Comparison of ENCODE assay signal across 12 cellular contexts in the genomic region with DNA sequence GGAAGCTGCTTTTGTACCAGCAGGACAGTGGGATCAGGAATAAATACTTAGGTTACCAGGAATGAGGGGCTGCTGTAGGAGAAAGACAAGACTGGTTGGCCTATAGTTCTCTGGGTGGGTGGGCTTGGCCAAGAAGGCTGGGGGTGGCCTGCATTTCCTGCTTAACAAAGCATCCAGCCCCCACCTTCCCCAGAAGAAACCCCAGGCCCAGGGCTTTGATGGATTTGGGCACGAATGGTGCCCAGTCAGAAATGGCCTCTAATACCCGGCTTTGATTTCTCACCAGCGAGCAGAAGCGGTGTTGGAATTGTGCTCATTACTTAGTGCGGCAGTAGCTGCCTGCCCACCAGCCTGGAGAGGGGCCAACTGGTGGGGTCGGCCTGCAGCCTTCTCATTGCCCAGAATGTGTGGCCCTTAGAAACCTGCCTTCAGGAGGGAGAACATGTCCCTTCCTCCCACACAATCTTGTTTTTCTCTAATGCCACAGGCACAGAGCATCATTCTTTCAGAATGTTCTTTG. TPM values are rescaled to one million over a fixed set of nuclear protein-coding genes. Genes with fewer than 3 reads are reported as not detected.
DNase-seq lines count a peak whose midpoint lies in the region; ATAC-seq, FAIRE-seq and TF ChIP-seq lines count a peak whose summit lies in the region.
"Had no signal": no experiment of that assay in that cellular context is flagged by ENCODE, and none has a peak within 500 bp of the region (broad histone marks: within the 10 kb centered on the region; RNA-seq: fewer than 3 reads in every experiment).

No MANE protein-coding gene starts in this region.

- H3K4me1 ChIP-seq in CD4-positive, alpha-beta memory T cell (ENCODE audit: insufficient read depth, low read length): peaks cover 7% of the 10 kb centered on the region
- H3K4me1 ChIP-seq in NT2/D1 (ENCODE audit: insufficient read depth, insufficient read length) (peaks cover 26% of the 10 kb centered on the region), pancreas (peaks cover 0 to 7% (median 3%) of the 10 kb centered on the region in 3 donors)

- FAIRE-seq in pancreas (lab: Jason Lieb, UNC): no peak

- WGBS in pancreas, 2 donors: 82 to 83% methylated on average over 6 of the region's 6 CpGs

- peak overlapping the region; percentile 5 for H3K9ac ChIP-seq in NT2/D1 (ENCODE audit: insufficient read length, low read depth)

- no peak overlapping the region for H3K4me3 ChIP-seq in CD4-positive, alpha-beta memory T cell (ENCODE audit: low read length in 2 of 2)
- H3K4me3 ChIP-seq in NT2/D1 (ENCODE audit: insufficient read length, low read depth) (no peak overlapping the region), foreskin fibroblast (ENCODE audit: low read depth in 1 of 2, low read length in 2 of 2) (peak overlapping the region; percentile 89 to 92), pancreas (peak overlapping the region in 1 of 4 donors; percentile 55)

- peak overlapping the region in 6 of 8 donors; percentile 19 to 75 (median 45) for H3K4me3 Mint-ChIP-seq in CD4-positive, alpha-beta memory T cell
- peak overlapping the region in 1 of 2 donors; percentile 93 for H3K4me3 Mint-ChIP-seq in CD14-positive monocyte

- ATAC-seq in pancreas (no peak), GM18520 (IDR thresholded peaks at IDR 0.05; ENCODE audit: unreplicated experiment) (no peak), GM21529 (IDR thresholded peaks at IDR 0.05; ENCODE audit: unreplicated experiment) (no peak)
- ATAC-seq: left lung had no signal

- DNase-seq in CD4-positive, alpha-beta memory T cell: no peak
- no peak for DNase-seq in NT2/D1 (ENCODE audit: low read depth, low spot score)
- DNase-seq in foreskin fibroblast: no peak
- DNase-seq in pancreas: peak in 2 of 6 donors; percentile 28
- DNase-seq in NCI-H1048 (lab: John Stamatoyannopoulos, UW): no peak
- DNase-seq in CD14-positive monocyte (ENCODE audit: low spot score): no peak
- DNase-seq: COR-L47, left lung, NCI-H2029, OCI-M1 had no signal

- intact Hi-C loops in CD4-positive, alpha-beta memory T cell (cut with micrococcal nuclease): no loop called here
- intact Hi-C loops in pancreas (cut with DNase I) (no loop called here), CD14-positive monocyte (cut with micrococcal nuclease) (loop anchor here in 1 of 2 donors (5.0 kb wide), 1 partner anchor 287 kb away; no protein-coding TSS in a partner anchor)

- H3K36me3 ChIP-seq in CD4-positive, alpha-beta memory T cell (ENCODE audit: insufficient read depth, low read length): no peaks in the 10 kb centered on the region
- no peaks in the 10 kb centered on the region for H3K36me3 ChIP-seq in NT2/D1 (ENCODE audit: insufficient read depth, insufficient read length, low read length)
- no peaks in the 10 kb centered on the region for H3K36me3 ChIP-seq in pancreas
- H3K36me3 ChIP-seq: left lung had no signal

- H3K36me3 Mint-ChIP-seq in CD4-positive, alpha-beta memory T cell: no peaks in the 10 kb centered on the region
- peaks cover 0 to 12% of the 10 kb centered on the region in 2 donors for H3K36me3 Mint-ChIP-seq in CD14-positive monocyte

- H3K9me3 ChIP-seq in CD4-positive, alpha-beta memory T cell (ENCODE audit: control insufficient read depth in 1 of 2, low read length in 2 of 2): no peaks in the 10 kb centered on the region
- H3K9me3 ChIP-seq in NT2/D1 (ENCODE audit: insufficient read depth, low read length): no peaks in the 10 kb centered on the region
- H3K9me3 ChIP-seq in pancreas: no peaks in the 10 kb centered on the region
- H3K9me3 ChIP-seq: left lung had no signal

- H3K4me1 Mint-ChIP-seq in CD4-positive, alpha-beta memory T cell: peaks cover 5 to 24% (median 12%) of the 10 kb centered on the region in 4 donors
- H3K4me1 Mint-ChIP-seq in CD14-positive monocyte: peaks cover 34% of the 10 kb centered on the region

- no peak overlapping the region for H3K27ac ChIP-seq in CD4-positive, alpha-beta memory T cell (ENCODE audit: low read depth, low read length)
- H3K27ac ChIP-seq in pancreas: peak overlapping the region in 3 of 4 donors; percentile 5 to 22 (median 8)
- H3K27ac ChIP-seq: left lung had no signal

- peaks cover 44 to 52% of the 10 kb centered on the region in 2 donors for H3K27me3 Mint-ChIP-seq in CD4-positive, alpha-beta memory T cell
- peaks cover 77 to 91% (median 79%) of the 10 kb centered on the region in 3 donors for H3K27me3 Mint-ChIP-seq in CD14-positive monocyte (ENCODE audit: low read depth in 3 of 3)

- H3K9me3 Mint-ChIP-seq in CD4-positive, alpha-beta memory T cell: no peaks in the 10 kb centered on the region
- H3K9me3 Mint-ChIP-seq in CD14-positive monocyte: peaks cover 0 to 17% (median 2%) of the 10 kb centered on the region in 7 donors

- no peak overlapping the region for H3K27ac Mint-ChIP-seq in CD4-positive, alpha-beta memory T cell
- H3K27ac Mint-ChIP-seq in CD14-positive monocyte: no peak overlapping the region

- POLR2A ChIA-PET in CD4-positive, alpha-beta memory T cell (lab: Charles Lee; ENCODE audit: partially characterized antibody): no interaction called here

- CTCF ChIA-PET in CD4-positive, alpha-beta memory T cell (lab: Charles Lee; ENCODE audit: partially characterized antibody): no interaction called here

- TF ChIP-seq CTCF in foreskin fibroblast (IDR thresholded peaks at IDR 0.05; ENCODE audit: low read depth, low read length) (no peak), pancreas (IDR thresholded peaks at IDR 0.05) (no peak), CD14-positive monocyte (IDR thresholded peaks at IDR 0.05) (no peak)

- H3K27me3 ChIP-seq in CD4-positive, alpha-beta memory T cell (ENCODE audit: insufficient read depth, low read length): peaks cover 16% of the 10 kb centered on the region
- peaks cover 25% of the 10 kb centered on the region for H3K27me3 ChIP-seq in NT2/D1 (ENCODE audit: insufficient read depth, insufficient read length)
- H3K27me3 ChIP-seq in pancreas: no peaks in the 10 kb centered on the region

RNA-seq across cellular contexts. Expression of gene UNC5B, which starts 2.3 kb away (rescaled TPM):
- total RNA-seq in CD4-positive, alpha-beta memory T cell: not detected
- polyA plus RNA-seq in CD4-positive, alpha-beta memory T cell: not detected
- total RNA-seq in pancreas: 1 to 10 TPM; 2.8 to 7.7 (median 4.4) TPM
- 1 to 10 TPM; 2.4 to 4.8 TPM for polyA plus RNA-seq in pancreas
- under 1 TPM in 1 of 2 donors, not detected in 1; 0.04 TPM for polyA plus RNA-seq in CD14-positive monocyte

Comparison
In these comparisons a context has a peak if more than half of its experiments do, and no peak if none do; other contexts are left out.
1. H3K4me3 ChIP-seq: peak in foreskin fibroblast (2 of 2); none in CD4-positive, alpha-beta memory T cell (0 of 2) and NT2/D1 (single experiment).